18 cellular contexts compared by ENCODE assay signal in genomic region chr1:6103111-6103853, GRCh38. TPM values are rescaled to one million over a fixed set of nuclear protein-coding genes. Genes with fewer than 3 reads are reported as not detected.
DNase-seq lines count a peak whose midpoint lies in the region; ATAC-seq and TF ChIP-seq lines count a peak whose summit lies in the region.
"Had no signal": no experiment of that assay in that cellular context is flagged by ENCODE, and none has a peak within 500 bp of the region (broad histone marks: within the 10 kb centered on the region; RNA-seq: fewer than 3 reads in every experiment).

No MANE protein-coding gene starts in this region.

- intact Hi-C loops in activated CD4-positive, alpha-beta T cell treated with anti-CD3 and anti-CD28 coated beads for 36 hours (cut with DNase I, micrococcal nuclease), result no loop called here
- intact Hi-C loops in lower lobe of right lung (cut with DNase I), result no loop called here

- TF ChIP-seq CTCF in lower lobe of right lung (IDR thresholded peaks at IDR 0.05) (no peak), omental fat pad (IDR thresholded peaks at IDR 0.05) (no peak)

- no peaks in the 10 kb centered on the region for H3K4me1 ChIP-seq in lower lobe of right lung
- H3K4me1 ChIP-seq: BE2C, Caco-2 had no signal

- H3K27me3 ChIP-seq in lower lobe of right lung (ENCODE audit: low read depth), result peaks cover 48% of the 10 kb centered on the region
- H3K27me3 ChIP-seq: BE2C, MG63 had no signal

- no peak overlapping the region for H3K27ac Mint-ChIP-seq in activated CD4-positive, alpha-beta T cell treated with anti-CD3 and anti-CD28 coated beads for 36 hours
- H3K27ac Mint-ChIP-seq in activated CD8-positive, alpha-beta T cell treated with anti-CD3 and anti-CD28 coated beads, Interleukin-2, amount 10 ng/mL, durations not matched to agents 7 days and 5 days, result no peak overlapping the region
- H3K27ac Mint-ChIP-seq in stimulated activated effector memory CD8-positive, alpha-beta T cell treated with anti-CD3 and anti-CD28 coated beads, Interleukin-12 subunit alpha, Interleukin-12 subunit beta, amount 100 ng/mL, for 72 hours, result peak overlapping the region; percentile 87
- H3K27ac Mint-ChIP-seq: CD4-positive, alpha-beta T cell had no signal

- H3K4me3 ChIP-seq in lower lobe of right lung, result no peak overlapping the region
- H3K4me3 ChIP-seq: MG63, PC-9 had no signal

- H3K9me3 ChIP-seq in lower lobe of right lung, result no peaks in the 10 kb centered on the region
- H3K9me3 ChIP-seq: BE2C, Caco-2, MG63 had no signal

- H3K27ac ChIP-seq in lower lobe of right lung, result no peak overlapping the region
- H3K27ac ChIP-seq: PC-9 had no signal

- peaks cover 4% of the 10 kb centered on the region for H3K27me3 Mint-ChIP-seq in activated CD4-positive, alpha-beta T cell treated with anti-CD3 and anti-CD28 coated beads for 36 hours
- H3K27me3 Mint-ChIP-seq in activated CD8-positive, alpha-beta T cell treated with anti-CD3 and anti-CD28 coated beads, Interleukin-2, amount 10 ng/mL, durations not matched to agents 7 days and 5 days (ENCODE audit: low read depth), result peaks cover 2% of the 10 kb centered on the region

- peaks cover 5% of the 10 kb centered on the region for H3K36me3 ChIP-seq in lower lobe of right lung
- H3K36me3 ChIP-seq: BE2C, MG63 had no signal

- no peak for ATAC-seq in activated CD4-positive, alpha-beta T cell treated with anti-CD3 and anti-CD28 coated beads for 36 hours
- peak; percentile 22 for ATAC-seq in activated CD8-positive, alpha-beta T cell treated with anti-CD3 and anti-CD28 coated beads, Interleukin-2, amount 10 ng/mL, durations not matched to agents 7 days and 5 days
- ATAC-seq in lower lobe of right lung (no peak), omental fat pad (ENCODE audit: low FRiP score) (no peak), GM19023 (IDR thresholded peaks at IDR 0.05; ENCODE audit: unreplicated experiment) (no peak)
- ATAC-seq in stimulated activated effector memory CD8-positive, alpha-beta T cell treated with anti-CD3 and anti-CD28 coated beads, Interleukin-12 subunit alpha, Interleukin-12 subunit beta, amount 100 ng/mL, for 72 hours, result no peak

- POLR2A ChIA-PET in activated CD4-positive, alpha-beta T cell treated with anti-CD3 and anti-CD28 coated beads for 36 hours (lab: Charles Lee), result no interaction called here
- POLR2A ChIA-PET in activated CD8-positive, alpha-beta T cell treated with anti-CD3 and anti-CD28 coated beads, Interleukin-2, amount 10 ng/mL, durations not matched to agents 7 days and 5 days (lab: Charles Lee), result no interaction called here

- peak; percentile 7 for DNase-seq in activated CD4-positive, alpha-beta T cell treated with anti-CD3 and anti-CD28 coated beads for 36 hours
- DNase-seq in activated CD4-positive, alpha-beta T cell treated with anti-CD3 and anti-CD28 coated beads for 4 hours, result no peak
- no peak for DNase-seq in activated CD8-positive, alpha-beta T cell treated with anti-CD3 and anti-CD28 coated beads, Interleukin-2, amount 10 ng/mL, durations not matched to agents 7 days and 5 days
- DNase-seq in lower lobe of right lung (peak; percentile 36), omental fat pad (ENCODE audit: low spot score) (no peak), NCI-H524 treated with DMSO at 0.1 percent for 48 hours (lab: John Stamatoyannopoulos, UW) (no peak)
- no peak for DNase-seq in stimulated activated effector memory CD8-positive, alpha-beta T cell treated with anti-CD3 and anti-CD28 coated beads, Interleukin-12 subunit alpha, Interleukin-12 subunit beta, amount 100 ng/mL, for 72 hours (ENCODE audit: low spot score in 2 of 2)
- DNase-seq: BE2C; Caco-2; CD4-positive, alpha-beta T cell; GF-D8; HCEC 1CT; Kasumi-1; MG63; NCI-H1092 treated with DMSO at 0.1 percent for 48 hours; NCI-H524; PC-9 had no signal

- peaks cover 4% of the 10 kb centered on the region for H3K36me3 Mint-ChIP-seq in activated CD4-positive, alpha-beta T cell treated with anti-CD3 and anti-CD28 coated beads for 36 hours (ENCODE audit: low read depth)
- H3K36me3 Mint-ChIP-seq in activated CD8-positive, alpha-beta T cell treated with anti-CD3 and anti-CD28 coated beads, Interleukin-2, amount 10 ng/mL, durations not matched to agents 7 days and 5 days (ENCODE audit: low read depth), result peaks cover 6% of the 10 kb centered on the region
- H3K36me3 Mint-ChIP-seq in stimulated activated effector memory CD8-positive, alpha-beta T cell treated with anti-CD3 and anti-CD28 coated beads, Interleukin-12 subunit alpha, Interleukin-12 subunit beta, amount 100 ng/mL, for 72 hours, result peaks cover 56% of the 10 kb centered on the region

- CTCF ChIA-PET in activated CD4-positive, alpha-beta T cell treated with anti-CD3 and anti-CD28 coated beads for 36 hours (lab: Charles Lee), result no interaction called here
- CTCF ChIA-PET in activated CD8-positive, alpha-beta T cell treated with anti-CD3 and anti-CD28 coated beads, Interleukin-2, amount 10 ng/mL, durations not matched to agents 7 days and 5 days (lab: Charles Lee), result no interaction called here

- H3K4me1 Mint-ChIP-seq in activated CD4-positive, alpha-beta T cell treated with anti-CD3 and anti-CD28 coated beads for 36 hours, result no peaks in the 10 kb centered on the region
- no peaks in the 10 kb centered on the region for H3K4me1 Mint-ChIP-seq in activated CD8-positive, alpha-beta T cell treated with anti-CD3 and anti-CD28 coated beads, Interleukin-2, amount 10 ng/mL, durations not matched to agents 7 days and 5 days (ENCODE audit: low read depth)
- peaks cover 7% of the 10 kb centered on the region for H3K4me1 Mint-ChIP-seq in stimulated activated effector memory CD8-positive, alpha-beta T cell treated with anti-CD3 and anti-CD28 coated beads, Interleukin-12 subunit alpha, Interleukin-12 subunit beta, amount 100 ng/mL, for 72 hours

- H3K9me3 Mint-ChIP-seq in activated CD4-positive, alpha-beta T cell treated with anti-CD3 and anti-CD28 coated beads for 36 hours (ENCODE audit: low read depth), result no peaks in the 10 kb centered on the region
- H3K9me3 Mint-ChIP-seq in activated CD8-positive, alpha-beta T cell treated with anti-CD3 and anti-CD28 coated beads, Interleukin-2, amount 10 ng/mL, durations not matched to agents 7 days and 5 days (ENCODE audit: insufficient read depth), result no peaks in the 10 kb centered on the region
- H3K9me3 Mint-ChIP-seq in stimulated activated effector memory CD8-positive, alpha-beta T cell treated with anti-CD3 and anti-CD28 coated beads, Interleukin-12 subunit alpha, Interleukin-12 subunit beta, amount 100 ng/mL, for 72 hours, result no peaks in the 10 kb centered on the region
- H3K9me3 Mint-ChIP-seq: CD4-positive, alpha-beta T cell had no signal

- no peak overlapping the region for H3K4me3 Mint-ChIP-seq in activated CD4-positive, alpha-beta T cell treated with anti-CD3 and anti-CD28 coated beads for 36 hours
- no peak overlapping the region for H3K4me3 Mint-ChIP-seq in activated CD8-positive, alpha-beta T cell treated with anti-CD3 and anti-CD28 coated beads, Interleukin-2, amount 10 ng/mL, durations not matched to agents 7 days and 5 days
- H3K4me3 Mint-ChIP-seq in stimulated activated effector memory CD8-positive, alpha-beta T cell treated with anti-CD3 and anti-CD28 coated beads, Interleukin-12 subunit alpha, Interleukin-12 subunit beta, amount 100 ng/mL, for 72 hours, result no peak overlapping the region
- H3K4me3 Mint-ChIP-seq: CD4-positive, alpha-beta T cell had no signal

RNA-seq across cellular contexts. Expression of gene KCNAB2, which starts 57.6 kb away (rescaled TPM):
- 100 to 1,000 TPM; 231 to 258 TPM for total RNA-seq in activated CD4-positive, alpha-beta T cell treated with anti-CD3 and anti-CD28 coated beads for 36 hours
- total RNA-seq in activated CD8-positive, alpha-beta T cell treated with anti-CD3 and anti-CD28 coated beads, Interleukin-2, amount 10 ng/mL, durations not matched to agents 7 days and 5 days, result 100 to 1,000 TPM; 343 to 360 TPM
- total RNA-seq in lower lobe of right lung, result 119 TPM
- total RNA-seq in omental fat pad, result 10 to 100 TPM in 3 of 4 donors, 1 to 10 TPM in 1; 9.9 to 42.2 (median 17.0) TPM

Comparison
In these comparisons a context has a peak if more than half of its experiments do, and no peak if none do; other contexts are left out.
1. DNase-seq: peak in activated CD4-positive, alpha-beta T cell treated with anti-CD3 and anti-CD28 coated beads for 36 hours (single experiment) and lower lobe of right lung (single experiment); none in activated CD4-positive, alpha-beta T cell treated with anti-CD3 and anti-CD28 coated beads for 4 hours (0 of 2), activated CD8-positive, alpha-beta T cell treated with anti-CD3 and anti-CD28 coated beads, Interleukin-2, amount 10 ng/mL, durations not matched to agents 7 days and 5 days (single experiment), stimulated activated effector memory CD8-positive, alpha-beta T cell treated with anti-CD3 and anti-CD28 coated beads, Interleukin-12 subunit alpha, Interleukin-12 subunit beta, amount 100 ng/mL, for 72 hours (0 of 2), omental fat pad (single experiment) and NCI-H524 treated with DMSO at 0.1 percent for 48 hours (single experiment).